1 cellular context compared by ENCODE assay signal in the genomic region with DNA sequence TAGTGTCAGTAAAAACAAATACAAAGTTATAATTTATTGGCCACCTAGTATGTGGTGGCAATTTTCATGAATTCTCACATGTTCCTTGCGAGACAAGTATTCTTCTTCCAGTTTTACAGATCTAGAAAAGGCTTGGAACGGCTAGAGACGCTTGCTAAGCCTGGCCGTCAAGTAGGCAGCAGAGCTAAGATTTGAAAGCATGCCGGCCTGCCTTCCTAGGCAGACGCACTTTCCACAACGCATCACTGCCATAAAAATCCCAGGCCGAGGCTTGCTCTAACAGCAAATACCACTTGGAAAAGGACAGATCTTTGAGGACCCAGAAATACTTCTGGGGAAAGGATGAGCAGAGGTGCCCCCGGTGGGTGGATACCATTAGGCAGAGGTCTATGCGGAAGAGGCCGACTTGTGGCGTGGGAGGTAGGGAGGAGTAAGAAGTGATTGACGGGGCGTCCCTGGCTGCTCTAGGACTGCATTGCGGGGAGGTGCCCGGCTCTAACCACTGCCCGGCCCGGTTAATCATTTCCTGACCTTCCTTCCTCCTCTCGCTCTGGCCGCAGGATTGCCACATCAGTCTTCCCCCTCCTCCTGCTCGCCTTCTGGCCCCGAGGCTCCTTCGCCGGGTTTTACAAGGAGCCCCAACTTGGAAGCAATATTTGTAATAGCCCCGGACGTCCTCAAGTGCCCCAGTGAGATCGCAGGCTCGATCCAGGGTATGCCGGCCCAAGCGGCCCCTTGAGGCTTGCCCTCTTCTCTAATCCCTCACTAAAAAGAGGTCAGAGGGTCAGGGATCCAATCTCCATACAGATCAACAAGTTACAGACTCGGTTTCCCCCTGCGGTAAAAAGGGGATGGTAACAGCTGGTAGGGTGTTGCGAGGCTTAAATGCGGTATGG.
A peak's percentile ranks its signal among the peaks of the same experiment; 100 is the strongest.
TF ChIP-seq lines count a peak whose summit lies in the region.

No MANE protein-coding gene starts in this region.

TF ChIP-seq in HepG2, 621 proteins besides CTCF, POLR2A, EP300 and RAD21 (continued from another document and continues in another):
- 0 out of 4 replicates have a peak, but pooled peaks of 1 of the 2 experiments have one; percentile 50 for TF ChIP-seq ATF4 (CRISPR knock-in tag; IDR thresholded peaks at IDR 0.05)
- TF ChIP-seq TEAD2 (CRISPR knock-in tag; IDR thresholded peaks at IDR 0.05), result no peak
- TF ChIP-seq, protein P1, sequence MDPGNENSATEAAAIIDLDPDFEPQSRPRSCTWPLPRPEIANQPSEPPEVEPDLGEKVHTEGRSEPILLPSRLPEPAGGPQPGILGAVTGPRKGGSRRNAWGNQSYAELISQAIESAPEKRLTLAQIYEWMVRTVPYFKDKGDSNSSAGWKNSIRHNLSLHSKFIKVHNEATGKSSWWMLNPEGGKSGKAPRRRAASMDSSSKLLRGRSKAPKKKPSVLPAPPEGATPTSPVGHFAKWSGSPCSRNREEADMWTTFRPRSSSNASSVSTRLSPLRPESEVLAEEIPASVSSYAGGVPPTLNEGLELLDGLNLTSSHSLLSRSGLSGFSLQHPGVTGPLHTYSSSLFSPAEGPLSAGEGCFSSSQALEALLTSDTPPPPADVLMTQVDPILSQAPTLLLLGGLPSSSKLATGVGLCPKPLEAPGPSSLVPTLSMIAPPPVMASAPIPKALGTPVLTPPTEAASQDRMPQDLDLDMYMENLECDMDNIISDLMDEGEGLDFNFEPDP (CRISPR knock-in tag; conservative IDR thresholded peaks at IDR 0.05), result 0 out of 2 replicates have a peak, but pooled peaks have one; percentile 86
- TF ChIP-seq ZNF34 (CRISPR knock-in tag; IDR thresholded peaks at IDR 0.05; ENCODE audit: borderline replicate concordance), result 0 out of 2 replicates have a peak, but pooled peaks have one; percentile 31
- no peak for TF ChIP-seq ZNF136 (CRISPR knock-in tag; IDR thresholded peaks at IDR 0.05; ENCODE audit: low read depth)
- TF ChIP-seq ZNF761 (CRISPR knock-in tag; conservative IDR thresholded peaks at IDR 0.05), result no peak
- TF ChIP-seq ZNF292 (CRISPR knock-in tag; IDR thresholded peaks at IDR 0.05; ENCODE audit: borderline replicate concordance, low read depth), result 0 out of 2 replicates have a peak, but pooled peaks have one; percentile 12
- TF ChIP-seq DR1 (CRISPR knock-in tag; IDR thresholded peaks at IDR 0.05), result no peak
- no peak for TF ChIP-seq CREB1 (IDR thresholded peaks at IDR 0.05)
- TF ChIP-seq CREB1 (CRISPR knock-in tag; IDR thresholded peaks at IDR 0.05), result 0 out of 2 replicates have a peak, but pooled peaks have one; percentile 30
- TF ChIP-seq ZMAT3 (CRISPR knock-in tag; conservative IDR thresholded peaks at IDR 0.05), result 0 out of 2 replicates have a peak, but pooled peaks have one; percentile 18
- no peak for TF ChIP-seq CBX2 (IDR thresholded peaks at IDR 0.05; ENCODE audit: low read depth, low read length)
- TF ChIP-seq CBX2 (CRISPR knock-in tag; IDR thresholded peaks at IDR 0.05; ENCODE audit: low read depth), result no peak
- TF ChIP-seq POLR2AphosphoS5 (IDR thresholded peaks at IDR 0.05; ENCODE audit: low read depth, low read length), result peak; percentile 77
- peak in 1 of 2 experiments; percentile 78; a peak in 3 of 4 replicates for TF ChIP-seq HMGXB4 (CRISPR knock-in tag; IDR thresholded peaks at IDR 0.05; ENCODE audit: borderline replicate concordance in 1 of 2, low read depth in 1 of 2)
- TF ChIP-seq, protein P2, sequence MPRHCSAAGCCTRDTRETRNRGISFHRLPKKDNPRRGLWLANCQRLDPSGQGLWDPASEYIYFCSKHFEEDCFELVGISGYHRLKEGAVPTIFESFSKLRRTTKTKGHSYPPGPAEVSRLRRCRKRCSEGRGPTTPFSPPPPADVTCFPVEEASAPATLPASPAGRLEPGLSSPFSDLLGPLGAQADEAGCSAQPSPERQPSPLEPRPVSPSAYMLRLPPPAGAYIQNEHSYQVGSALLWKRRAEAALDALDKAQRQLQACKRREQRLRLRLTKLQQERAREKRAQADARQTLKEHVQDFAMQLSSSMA (CRISPR knock-in tag; IDR thresholded peaks at IDR 0.05), result no peak
- peak; percentile 57; the same call in 1 of the 2 replicates for TF ChIP-seq IRF9 (CRISPR knock-in tag; IDR thresholded peaks at IDR 0.05; ENCODE audit: borderline replicate concordance)
- peak; percentile 43; the same call in 1 of the 2 replicates for TF ChIP-seq ARID5B (CRISPR knock-in tag; IDR thresholded peaks at IDR 0.05)
- TF ChIP-seq ZC3H4 (CRISPR knock-in tag; IDR thresholded peaks at IDR 0.05; ENCODE audit: borderline replicate concordance), result no peak
- TF ChIP-seq BCL6 (CRISPR knock-in tag; IDR thresholded peaks at IDR 0.05), result 0 out of 2 replicates have a peak, but pooled peaks have one; percentile 19
- no peak for TF ChIP-seq ZFAT (CRISPR knock-in tag; conservative IDR thresholded peaks at IDR 0.05)
- peak; percentile 88; the same call in 1 of the 2 replicates for TF ChIP-seq ARID2 (CRISPR knock-in tag; IDR thresholded peaks at IDR 0.05; ENCODE audit: borderline replicate concordance)
- no peak for TF ChIP-seq ADNP (CRISPR knock-in tag; IDR thresholded peaks at IDR 0.05)
- TF ChIP-seq GATA4 (IDR thresholded peaks at IDR 0.05; ENCODE audit: borderline replicate concordance, low read depth), result 0 out of 2 replicates have a peak, but pooled peaks have one; percentile 21
- TF ChIP-seq CC2D1A (CRISPR knock-in tag; IDR thresholded peaks at IDR 0.05), result no peak
- peak; percentile 54 for TF ChIP-seq ESRRA (CRISPR knock-in tag; IDR thresholded peaks at IDR 0.05; ENCODE audit: low read depth)
- TF ChIP-seq ZUFSP (CRISPR knock-in tag; IDR thresholded peaks at IDR 0.05; ENCODE audit: borderline replicate concordance), result no peak
- TF ChIP-seq SIN3A (IDR thresholded peaks at IDR 0.05; ENCODE audit: borderline replicate concordance, low read depth, low read length), result peak; percentile 54; the same call in 1 of the 2 replicates
- TF ChIP-seq FOSL2 (CRISPR knock-in tag; IDR thresholded peaks at IDR 0.05), result peak; percentile 34; the same call in 1 of the 2 replicates
- TF ChIP-seq ZNF138 (CRISPR knock-in tag; IDR thresholded peaks at IDR 0.05; ENCODE audit: low read depth), result no peak
- TF ChIP-seq NFKBIZ (CRISPR knock-in tag; IDR thresholded peaks at IDR 0.05), result no peak
- TF ChIP-seq, protein P3, sequence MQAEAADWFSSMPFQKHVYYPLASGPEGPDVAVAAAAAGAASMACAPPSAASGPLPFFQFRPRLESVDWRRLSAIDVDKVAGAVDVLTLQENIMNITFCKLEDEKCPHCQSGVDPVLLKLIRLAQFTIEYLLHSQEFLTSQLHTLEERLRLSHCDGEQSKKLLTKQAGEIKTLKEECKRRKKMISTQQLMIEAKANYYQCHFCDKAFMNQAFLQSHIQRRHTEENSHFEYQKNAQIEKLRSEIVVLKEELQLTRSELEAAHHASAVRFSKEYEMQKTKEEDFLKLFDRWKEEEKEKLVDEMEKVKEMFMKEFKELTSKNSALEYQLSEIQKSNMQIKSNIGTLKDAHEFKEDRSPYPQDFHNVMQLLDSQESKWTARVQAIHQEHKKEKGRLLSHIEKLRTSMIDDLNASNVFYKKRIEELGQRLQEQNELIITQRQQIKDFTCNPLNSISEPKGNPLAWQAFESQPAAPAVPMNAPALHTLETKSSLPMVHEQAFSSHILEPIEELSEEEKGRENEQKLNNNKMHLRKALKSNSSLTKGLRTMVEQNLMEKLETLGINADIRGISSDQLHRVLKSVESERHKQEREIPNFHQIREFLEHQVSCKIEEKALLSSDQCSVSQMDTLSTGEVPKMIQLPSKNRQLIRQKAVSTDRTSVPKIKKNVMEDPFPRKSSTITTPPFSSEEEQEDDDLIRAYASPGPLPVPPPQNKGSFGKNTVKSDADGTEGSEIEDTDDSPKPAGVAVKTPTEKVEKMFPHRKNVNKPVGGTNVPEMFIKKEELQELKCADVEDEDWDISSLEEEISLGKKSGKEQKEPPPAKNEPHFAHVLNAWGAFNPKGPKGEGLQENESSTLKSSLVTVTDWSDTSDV (CRISPR knock-in tag; IDR thresholded peaks at IDR 0.05), result no peak
- TF ChIP-seq ZSCAN20 (CRISPR knock-in tag; IDR thresholded peaks at IDR 0.05; ENCODE audit: borderline replicate concordance), result no peak
- TF ChIP-seq TRAFD1 (CRISPR knock-in tag; IDR thresholded peaks at IDR 0.05; ENCODE audit: borderline replicate concordance), result 0 out of 2 replicates have a peak, but pooled peaks have one; percentile 15
- peak; percentile 76 for TF ChIP-seq GATAD2A (CRISPR knock-in tag; IDR thresholded peaks at IDR 0.05)
- TF ChIP-seq TIGD3 (CRISPR knock-in tag; IDR thresholded peaks at IDR 0.05; ENCODE audit: borderline replicate concordance), result no peak
